ENCODE assay signal across 10 cellular contexts in genomic region chr9:34627716-34628655, GRCh38. TPM values are rescaled to one million over a fixed set of nuclear protein-coding genes. Genes with fewer than 3 reads are reported as not detected.
DNase-seq lines count a peak whose midpoint lies in the region; ATAC-seq and TF ChIP-seq lines count a peak whose summit lies in the region.
"Had no signal": no experiment of that assay in that cellular context is flagged by ENCODE, and none has a peak within 500 bp of the region (broad histone marks: within the 10 kb centered on the region; RNA-seq: fewer than 3 reads in every experiment).

No MANE protein-coding gene starts in this region.

- ATAC-seq in naive B cell (ENCODE audit: low read depth in 2 of 2) (no peak), GM21367 (IDR thresholded peaks at IDR 0.05; ENCODE audit: unreplicated experiment) (no peak), GM19397 (IDR thresholded peaks at IDR 0.05; ENCODE audit: unreplicated experiment) (no peak)

- H3K36me3 Mint-ChIP-seq in IgD-negative memory B cell (peaks cover 3% of the 10 kb centered on the region), naive B cell (peaks cover 0 to 13% of the 10 kb centered on the region in 2 donors)

- H3K4me2 ChIP-seq in BLaER1 = peak overlapping the region; percentile 66; the same call in 1 of the 2 replicates

- intact Hi-C loops in colonic mucosa (cut with DNase I) = no loop called here

- H3K27me3 Mint-ChIP-seq in IgD-negative memory B cell = peaks cover 58% of the 10 kb centered on the region
- H3K27me3 Mint-ChIP-seq in naive B cell = peaks cover 39 to 75% (median 70%) of the 10 kb centered on the region in 3 donors

- peaks cover 62% of the 10 kb centered on the region for H4K20me1 ChIP-seq in BLaER1

- H3K9ac ChIP-seq in BLaER1 (no peak overlapping the region), colonic mucosa (ENCODE audit: low read depth in 2 of 2, low read length in 2 of 2) (peak overlapping the region in 1 of 2 donors; percentile 40)

- H3K27me3 ChIP-seq in BLaER1 = peaks cover 92% of the 10 kb centered on the region
- peaks cover 69% of the 10 kb centered on the region for H3K27me3 ChIP-seq in colonic mucosa

- H3K9me3 Mint-ChIP-seq in IgD-negative memory B cell (peaks cover 0 to 2% (median 0%) of the 10 kb centered on the region in 3 donors), naive B cell (peaks cover 0 to 3% (median 0%) of the 10 kb centered on the region in 7 donors)

- H3K4me1 Mint-ChIP-seq in IgD-negative memory B cell = peaks cover 8 to 20% (median 14%) of the 10 kb centered on the region in 3 donors
- H3K4me1 Mint-ChIP-seq in naive B cell = peaks cover 19 to 29% (median 28%) of the 10 kb centered on the region in 3 donors

- H3K4me3 Mint-ChIP-seq in IgD-negative memory B cell (peak overlapping the region; percentile 63 to 91 (median 86)), naive B cell (peak overlapping the region; percentile 65 to 95 (median 84))

- H3K4me3 ChIP-seq in BLaER1 (peak overlapping the region; percentile 52), colonic mucosa (peak overlapping the region; percentile 33)

- H3K27ac Mint-ChIP-seq in IgD-negative memory B cell (peak overlapping the region in 1 of 3 donors; percentile 21), naive B cell (peak overlapping the region in 3 of 6 donors; percentile 3 to 73 (median 23))

- DNase-seq in colonic mucosa (no peak), naive B cell (no peak), SW480 (ENCODE audit: low spot score) (no peak)
- DNase-seq in effector CD4-positive, alpha-beta T cell = no peak
- DNase-seq: DND-41, NCI-H2029 treated with DMSO at 0.1 percent for 48 hours had no signal

- peaks cover 10% of the 10 kb centered on the region for H3K9me3 ChIP-seq in BLaER1
- H3K9me3 ChIP-seq in colonic mucosa = no peaks in the 10 kb centered on the region

- no peaks in the 10 kb centered on the region for H3K36me3 ChIP-seq in BLaER1
- no peaks in the 10 kb centered on the region for H3K36me3 ChIP-seq in colonic mucosa

- H3K27ac ChIP-seq in BLaER1 (no peak overlapping the region), colonic mucosa (no peak overlapping the region)

- H3K4me1 ChIP-seq in BLaER1 (peaks cover 11% of the 10 kb centered on the region), colonic mucosa (no peaks in the 10 kb centered on the region)

- TF ChIP-seq CTCF in colonic mucosa (IDR thresholded peaks at IDR 0.05) = no peak

RNA-seq across cellular contexts. Expression of gene ARID3C, which starts 0.9 kb away (rescaled TPM):
- polyA plus RNA-seq in IgD-negative memory B cell = not detected
- not detected for total RNA-seq in colonic mucosa
- polyA plus RNA-seq in naive B cell (ENCODE audit: low read depth in 6 of 6) = not detected

RNA-seq across cellular contexts. Expression of gene DCTN3, which starts 7.7 kb away (rescaled TPM):
- polyA plus RNA-seq in IgD-negative memory B cell (113 TPM), naive B cell (ENCODE audit: low read depth in 6 of 6) (100 to 1,000 TPM in 3 of 6 donors, 10 to 100 TPM in 3; 83.5 to 118 (median 103) TPM)
- total RNA-seq in colonic mucosa = 10 to 100 TPM; 65.2 to 76.3 TPM

RNA-seq across cellular contexts. Expression of gene SIGMAR1, which starts 9.6 kb away (rescaled TPM):
- polyA plus RNA-seq in IgD-negative memory B cell (63.1 TPM), naive B cell (ENCODE audit: low read depth in 6 of 6) (10 to 100 TPM; 40.1 to 75.8 (median 47.0) TPM)
- 100 to 1,000 TPM in 1 of 2 donors, 10 to 100 TPM in 1; 49.6 to 114 TPM for total RNA-seq in colonic mucosa

RNA-seq across cellular contexts. Expression of gene RPP25L, which starts 16.1 kb away (rescaled TPM):
- polyA plus RNA-seq in IgD-negative memory B cell (48.4 TPM), naive B cell (ENCODE audit: low read depth in 6 of 6) (10 to 100 TPM; 25.1 to 50.6 (median 43.7) TPM)
- total RNA-seq in colonic mucosa = 10 to 100 TPM; 37.0 to 54.4 TPM

RNA-seq across cellular contexts. Expression of gene GALT, which starts 18.5 kb away (rescaled TPM):
- polyA plus RNA-seq in IgD-negative memory B cell (37.2 TPM), naive B cell (ENCODE audit: low read depth in 6 of 6) (10 to 100 TPM; 29.1 to 51.1 (median 36.3) TPM)
- total RNA-seq in colonic mucosa = 10 to 100 TPM; 37.8 to 45.6 TPM
